1 cellular context compared by ENCODE assay signal in the genomic region with DNA sequence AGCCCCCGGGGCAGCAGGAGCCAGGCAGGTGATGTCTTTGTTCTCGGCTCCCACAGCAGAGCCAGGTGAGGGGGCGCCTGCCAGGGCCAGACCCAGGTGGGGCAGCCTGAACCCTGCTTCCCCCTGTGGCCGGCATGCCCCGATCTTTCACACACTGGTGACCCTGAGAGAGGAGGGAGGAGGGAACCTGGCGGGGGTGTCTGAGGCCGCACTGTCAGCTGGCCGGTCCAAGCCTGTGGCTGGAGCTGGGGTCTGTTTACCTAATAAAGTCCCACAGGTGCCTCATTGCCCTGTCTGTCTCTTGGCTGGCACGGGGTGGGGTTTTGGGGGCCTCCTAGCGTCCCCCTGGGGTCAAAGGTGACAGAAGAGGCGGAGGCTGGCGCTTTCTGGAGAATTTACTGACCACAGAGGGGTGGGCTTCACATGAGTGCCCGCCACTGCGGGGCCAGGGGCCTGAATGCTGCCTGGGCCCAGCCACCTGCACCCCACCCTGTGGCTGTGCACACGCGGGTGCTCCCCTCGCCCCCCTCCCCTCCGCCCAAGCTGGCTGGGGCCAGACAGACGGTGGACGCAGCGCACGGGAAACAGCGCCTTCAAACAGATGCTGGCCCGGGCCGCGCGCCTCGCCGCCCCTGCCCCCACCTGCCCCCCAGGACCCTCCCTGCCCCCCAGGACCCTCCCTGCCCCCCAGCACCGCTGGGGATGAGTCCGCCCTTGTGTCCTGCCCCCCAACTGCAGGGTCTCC.
TF ChIP-seq lines count a peak whose summit lies in the region.

No MANE protein-coding gene starts in this region.

TF ChIP-seq in K562, 482 proteins besides CTCF, POLR2A, EP300 and RAD21:
- no peak for TF ChIP-seq CAMTA2 (CRISPR knock-in tag; conservative IDR thresholded peaks at IDR 0.05)
- TF ChIP-seq, protein P1, sequence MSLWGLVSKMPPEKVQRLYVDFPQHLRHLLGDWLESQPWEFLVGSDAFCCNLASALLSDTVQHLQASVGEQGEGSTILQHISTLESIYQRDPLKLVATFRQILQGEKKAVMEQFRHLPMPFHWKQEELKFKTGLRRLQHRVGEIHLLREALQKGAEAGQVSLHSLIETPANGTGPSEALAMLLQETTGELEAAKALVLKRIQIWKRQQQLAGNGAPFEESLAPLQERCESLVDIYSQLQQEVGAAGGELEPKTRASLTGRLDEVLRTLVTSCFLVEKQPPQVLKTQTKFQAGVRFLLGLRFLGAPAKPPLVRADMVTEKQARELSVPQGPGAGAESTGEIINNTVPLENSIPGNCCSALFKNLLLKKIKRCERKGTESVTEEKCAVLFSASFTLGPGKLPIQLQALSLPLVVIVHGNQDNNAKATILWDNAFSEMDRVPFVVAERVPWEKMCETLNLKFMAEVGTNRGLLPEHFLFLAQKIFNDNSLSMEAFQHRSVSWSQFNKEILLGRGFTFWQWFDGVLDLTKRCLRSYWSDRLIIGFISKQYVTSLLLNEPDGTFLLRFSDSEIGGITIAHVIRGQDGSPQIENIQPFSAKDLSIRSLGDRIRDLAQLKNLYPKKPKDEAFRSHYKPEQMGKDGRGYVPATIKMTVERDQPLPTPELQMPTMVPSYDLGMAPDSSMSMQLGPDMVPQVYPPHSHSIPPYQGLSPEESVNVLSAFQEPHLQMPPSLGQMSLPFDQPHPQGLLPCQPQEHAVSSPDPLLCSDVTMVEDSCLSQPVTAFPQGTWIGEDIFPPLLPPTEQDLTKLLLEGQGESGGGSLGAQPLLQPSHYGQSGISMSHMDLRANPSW (CRISPR knock-in tag; IDR thresholded peaks at IDR 0.05) = no peak
- 0 out of 2 replicates have a peak, but pooled peaks have one; percentile 13 for TF ChIP-seq RBFOX2 (IDR thresholded peaks at IDR 0.05; ENCODE audit: low read depth, low read length)
- no peak for TF ChIP-seq SAFB (IDR thresholded peaks at IDR 0.05; ENCODE audit: borderline replicate concordance, low read depth, low read length)
- TF ChIP-seq ZBTB33 (CRISPR knock-in tag; IDR thresholded peaks at IDR 0.05) = peak; percentile 74
- peak; percentile 56 for TF ChIP-seq SUPT5H (IDR thresholded peaks at IDR 0.05)
- TF ChIP-seq POLR2G (IDR thresholded peaks at IDR 0.05; ENCODE audit: low read depth, low read length) = 0 out of 2 replicates have a peak, but pooled peaks have one; percentile 42
- peak; percentile 27 for TF ChIP-seq PCBP1 (IDR thresholded peaks at IDR 0.05; ENCODE audit: low read depth, low read length, poor library complexity, severe bottlenecking)
